In the genomic region with DNA sequence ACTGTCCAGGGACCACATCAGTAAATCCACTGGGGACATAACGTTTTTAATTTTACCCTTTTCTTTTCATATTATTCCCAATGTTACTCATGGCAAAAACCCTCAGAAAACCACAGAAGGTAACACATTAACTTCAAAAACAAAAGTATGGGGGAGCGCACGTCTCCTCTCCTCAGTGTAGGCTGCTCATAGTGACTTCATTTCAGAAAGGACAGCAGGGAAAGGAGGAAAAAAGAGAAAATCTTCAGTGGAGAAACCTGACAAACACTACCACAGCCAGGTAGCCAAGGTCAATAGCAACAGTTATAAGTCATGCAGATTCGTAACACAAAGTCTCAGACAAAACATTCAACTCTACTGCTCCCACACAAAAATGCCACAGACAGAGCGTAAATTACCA, we compare ENCODE assay signal across 23 cellular contexts.
"Had no signal": no experiment of that assay in that cellular context is flagged by ENCODE, and none has a peak within 500 bp of the region (broad histone marks: within the 10 kb centered on the region; RNA-seq: fewer than 3 reads in every experiment).

No MANE protein-coding gene starts in this region.

- H3K36me3 ChIP-seq: adrenal gland had no signal

- H3K27me3 Mint-ChIP-seq: brain had no signal

- H3K36me3 Mint-ChIP-seq: activated naive CD4-positive, alpha-beta T cell treated with anti-CD3 and anti-CD28 coated beads, Interleukin-2, amount 50 U/mL, for 72 hours had no signal

- H3K27ac Mint-ChIP-seq: activated CD4-positive, alpha-beta T cell treated with anti-CD3 and anti-CD28 coated beads, Interleukin-2, amount 10 ng/mL, durations not matched to agents 24 days and 14 days; activated CD8-positive, alpha-beta T cell treated with anti-CD3 and anti-CD28 coated beads, Interleukin-2, amount 10 ng/mL, durations not matched to agents 7 days and 5 days; activated naive CD4-positive, alpha-beta T cell treated with anti-CD3 and anti-CD28 coated beads for 36 hours; activated naive CD4-positive, alpha-beta T cell treated with anti-CD3 and anti-CD28 coated beads, Interleukin-2, amount 50 U/mL, for 72 hours; activated T-helper 1 cell treated with anti-CD3 and anti-CD28 coated beads, Interleukin-12 subunit alpha, Interleukin-12 subunit beta, Interleukin-2, Interleukin-4 antibody, amounts not matched to agents 30 ng/mL and 10 ng/mL and 1 ng/mL, durations not matched to agents 14 hours and 24 hours and 36 hours; T-helper 1 cell treated with Interleukin-12 subunit alpha and Interleukin-12 subunit beta and Interleukin-4 antibody, amounts not matched to agents 30 μg/mL and 1 μg/mL, for 36 hours; T-helper 2 cell treated with Interferon-gamma antibody and Interleukin-4, amounts not matched to agents 5 μg/mL and 100 μg/mL, for 36 hours had no signal

- H3K4me3 Mint-ChIP-seq: activated CD4-positive, alpha-beta T cell treated with anti-CD3 and anti-CD28 coated beads, Interleukin-2, amount 10 ng/mL, durations not matched to agents 24 days and 14 days; activated CD8-positive, alpha-beta T cell treated with anti-CD3 and anti-CD28 coated beads, Interleukin-2, amount 10 ng/mL, durations not matched to agents 7 days and 5 days; activated naive CD4-positive, alpha-beta T cell treated with anti-CD3 and anti-CD28 coated beads for 36 hours; activated T-cell treated with anti-CD3 and anti-CD28 coated beads, Interleukin-2, amount 50 U/mL, for 4 hours; activated T-helper 1 cell treated with anti-CD3 and anti-CD28 coated beads, Interleukin-12 subunit alpha, Interleukin-12 subunit beta, Interleukin-2, Interleukin-4 antibody, amounts not matched to agents 30 ng/mL and 10 ng/mL and 1 ng/mL, durations not matched to agents 14 hours and 24 hours and 36 hours; brain; T-helper 1 cell treated with Interleukin-12 subunit alpha and Interleukin-12 subunit beta and Interleukin-4 antibody, amounts not matched to agents 30 μg/mL and 1 μg/mL, for 36 hours; T-helper 2 cell treated with Interferon-gamma antibody and Interleukin-4, amounts not matched to agents 5 μg/mL and 100 μg/mL, for 36 hours had no signal

- H3K4me3 ChIP-seq: adrenal gland, SJSA1 had no signal

- H3K4me1 ChIP-seq: adrenal gland had no signal

- FAIRE-seq: bronchial epithelial cell, TTC549 had no signal

- ATAC-seq: activated CD8-positive, alpha-beta T cell treated with anti-CD3 and anti-CD28 coated beads, Interleukin-2, amount 10 ng/mL, durations not matched to agents 7 days and 5 days had no signal

- H3K9me3 ChIP-seq: adrenal gland, SJSA1, SK-N-SH had no signal

- DNase-seq: activated CD4-positive, alpha-beta T cell treated with anti-CD3 and anti-CD28 coated beads, Interleukin-2, amount 10 ng/mL, durations not matched to agents 24 days and 14 days; activated CD4-positive, alpha-beta T cell treated with anti-CD3 and anti-CD28 coated beads, Interleukin-2, amount 50 U/mL, for 4 hours; activated CD8-positive, alpha-beta T cell treated with anti-CD3 and anti-CD28 coated beads, Interleukin-2, amount 10 ng/mL, durations not matched to agents 7 days and 5 days; activated gamma-delta T cell treated with Interleukin-2 at 50 U/mL for 16 hours; activated naive CD4-positive, alpha-beta T cell treated with anti-CD3 and anti-CD28 coated beads for 36 hours; activated T-cell treated with anti-CD3 and anti-CD28 coated beads, Interleukin-2, amount 50 U/mL, for 4 hours; adrenal gland; MM.1S; NCI-H1092; NCI-H1436 treated with DMSO at 0.1 percent for 48 hours; NCI-H2029; NCI-H69; RPMI8226; SHP77 treated with DMSO at 0.1 percent for 48 hours; SK-N-SH had no signal

- H3K4me1 Mint-ChIP-seq: activated CD4-positive, alpha-beta T cell treated with anti-CD3 and anti-CD28 coated beads, Interleukin-2, amount 10 ng/mL, durations not matched to agents 24 days and 14 days; brain had no signal

- H3K9me3 Mint-ChIP-seq: activated CD4-positive, alpha-beta T cell treated with anti-CD3 and anti-CD28 coated beads, Interleukin-2, amount 10 ng/mL, durations not matched to agents 24 days and 14 days; activated naive CD4-positive, alpha-beta T cell treated with anti-CD3 and anti-CD28 coated beads for 36 hours; activated naive CD4-positive, alpha-beta T cell treated with anti-CD3 and anti-CD28 coated beads, Interleukin-2, amount 50 U/mL, for 72 hours; activated T-cell treated with anti-CD3 and anti-CD28 coated beads, Interleukin-2, amount 50 U/mL, for 4 hours; activated T-helper 1 cell treated with anti-CD3 and anti-CD28 coated beads, Interleukin-12 subunit alpha, Interleukin-12 subunit beta, Interleukin-2, Interleukin-4 antibody, amounts not matched to agents 30 ng/mL and 10 ng/mL and 1 ng/mL, durations not matched to agents 14 hours and 24 hours and 36 hours; T-helper 1 cell treated with Interleukin-12 subunit alpha and Interleukin-12 subunit beta and Interleukin-4 antibody, amounts not matched to agents 30 μg/mL and 1 μg/mL, for 36 hours; T-helper 2 cell treated with Interferon-gamma antibody and Interleukin-4, amounts not matched to agents 5 μg/mL and 100 μg/mL, for 36 hours had no signal
